ENCODE assay signal across 9 cellular contexts in the genomic region with DNA sequence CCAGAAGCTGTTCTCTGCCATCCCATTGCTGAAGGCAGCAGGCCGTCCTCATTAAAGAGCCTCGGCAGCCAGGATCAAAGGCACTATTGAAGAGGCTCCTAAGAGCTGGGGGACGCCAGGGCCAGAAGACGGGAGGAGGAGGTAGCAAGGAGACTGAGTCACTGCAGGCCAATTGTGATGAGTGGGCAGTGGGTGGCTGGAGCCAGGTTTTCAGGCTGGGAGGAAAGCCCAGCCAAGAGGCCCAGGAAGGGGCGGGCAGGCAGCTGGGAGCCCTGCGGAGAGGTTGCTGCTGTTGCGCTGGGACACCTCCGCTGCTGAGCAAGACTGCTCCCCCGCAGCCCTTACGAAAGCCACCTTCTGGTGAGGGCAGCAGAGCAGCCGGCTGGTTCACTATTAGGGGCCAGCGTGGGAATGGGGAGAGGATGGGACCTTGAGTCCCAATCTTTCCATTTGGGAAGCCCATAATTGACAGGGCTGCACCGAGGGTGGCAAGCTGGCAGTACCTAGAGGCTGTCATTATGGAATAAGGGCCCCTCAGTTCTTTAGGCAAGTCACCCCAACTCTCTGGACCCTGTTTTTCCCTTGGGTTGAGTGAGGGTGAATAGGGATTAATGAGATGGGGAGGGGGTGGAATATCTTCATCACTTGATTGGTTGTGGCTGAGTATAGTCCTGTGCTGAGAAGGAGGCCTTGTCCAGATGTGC. TPM values are rescaled to one million over a fixed set of nuclear protein-coding genes. Genes with fewer than 3 reads are reported as not detected.
A peak's percentile ranks its signal among the peaks of the same experiment; 100 is the strongest.
DNase-seq lines count a peak whose midpoint lies in the region; ATAC-seq and TF ChIP-seq lines count a peak whose summit lies in the region.
"Had no signal": no experiment of that assay in that cellular context is flagged by ENCODE, and none has a peak within 500 bp of the region (broad histone marks: within the 10 kb centered on the region; RNA-seq: fewer than 3 reads in every experiment).

No MANE protein-coding gene starts in this region.

- TF ChIP-seq EP300 in Ishikawa (IDR thresholded peaks at IDR 0.05; ENCODE audit: borderline replicate concordance) = peak; percentile 44; the same call in 1 of the 2 replicates

- TF ChIP-seq CTCF in choroid plexus epithelial cell (conservative IDR thresholded peaks at IDR 0.05; ENCODE audit: low read depth, low read length) (peak; percentile 33), type B pancreatic cell (conservative IDR thresholded peaks at IDR 0.05) (no peak)

- no peaks in the 10 kb centered on the region for H3K27me3 Mint-ChIP-seq in type B pancreatic cell

- H3K36me3 Mint-ChIP-seq in type B pancreatic cell = no peaks in the 10 kb centered on the region

- H3K27ac Mint-ChIP-seq in type B pancreatic cell = no peak overlapping the region

- no peaks in the 10 kb centered on the region for H3K9me3 Mint-ChIP-seq in type B pancreatic cell

- DNase-seq in choroid plexus epithelial cell (ENCODE audit: low read depth) (peak; percentile 88), type B pancreatic cell (ENCODE audit: extremely low spot score, unreplicated experiment) (no peak), OCI-M1 (lab: John Stamatoyannopoulos, UW) (no peak)
- no peak for DNase-seq in activated T-cell treated with anti-CD3 and anti-CD28 coated beads, Interleukin-2, amount 50 U/mL, for 1 hour
- DNase-seq: activated effector memory CD4-positive, alpha-beta T cell treated with Interleukin-2 at 50 U/mL for 16 hours had no signal

- peak overlapping the region; percentile 60 for H3K27ac ChIP-seq in layer of hippocampus (ENCODE audit: low read depth, low read length)

- TF ChIP-seq RAD21 in Ishikawa (IDR thresholded peaks at IDR 0.05; ENCODE audit: low read depth) = no peak

- no peak for ATAC-seq in GM21528 (IDR thresholded peaks at IDR 0.05; ENCODE audit: low FRiP score, unreplicated experiment)
- no peak for ATAC-seq in HG03460 (IDR thresholded peaks at IDR 0.05; ENCODE audit: unreplicated experiment)

- H3K4me3 Mint-ChIP-seq in type B pancreatic cell = peak overlapping the region; percentile 45

- no peak overlapping the region for H3K4me3 ChIP-seq in choroid plexus epithelial cell (ENCODE audit: low read depth, low read length)

- no peaks in the 10 kb centered on the region for H3K27me3 ChIP-seq in layer of hippocampus (ENCODE audit: control insufficient read depth, insufficient read depth, low read length)

- H3K4me1 Mint-ChIP-seq in type B pancreatic cell (ENCODE audit: unreplicated experiment) = peaks cover 53% of the 10 kb centered on the region

TF ChIP-seq in Ishikawa, 13 proteins besides CTCF, POLR2A, EP300 and RAD21:
- TF ChIP-seq, protein P1, sequence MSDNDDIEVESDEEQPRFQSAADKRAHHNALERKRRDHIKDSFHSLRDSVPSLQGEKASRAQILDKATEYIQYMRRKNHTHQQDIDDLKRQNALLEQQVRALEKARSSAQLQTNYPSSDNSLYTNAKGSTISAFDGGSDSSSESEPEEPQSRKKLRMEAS (IDR thresholded peaks at IDR 0.05) = no peak
- TF ChIP-seq NFIC (IDR thresholded peaks at IDR 0.05) (peak; percentile 44; the same call in 1 of the 2 replicates), FOXM1 (IDR thresholded peaks at IDR 0.05; ENCODE audit: borderline replicate concordance, low read depth) (no peak), EGR1 (IDR thresholded peaks at IDR 0.05) (peak; percentile 51; the same call in 1 of the 2 replicates), TCF12 (IDR thresholded peaks at IDR 0.05; ENCODE audit: low read depth) (peak; percentile 44; the same call in 1 of the 2 replicates), CEBPB (IDR thresholded peaks at IDR 0.05) (0 out of 2 replicates have a peak, but pooled peaks have one; percentile 46)
- TF ChIP-seq, protein P2, sequence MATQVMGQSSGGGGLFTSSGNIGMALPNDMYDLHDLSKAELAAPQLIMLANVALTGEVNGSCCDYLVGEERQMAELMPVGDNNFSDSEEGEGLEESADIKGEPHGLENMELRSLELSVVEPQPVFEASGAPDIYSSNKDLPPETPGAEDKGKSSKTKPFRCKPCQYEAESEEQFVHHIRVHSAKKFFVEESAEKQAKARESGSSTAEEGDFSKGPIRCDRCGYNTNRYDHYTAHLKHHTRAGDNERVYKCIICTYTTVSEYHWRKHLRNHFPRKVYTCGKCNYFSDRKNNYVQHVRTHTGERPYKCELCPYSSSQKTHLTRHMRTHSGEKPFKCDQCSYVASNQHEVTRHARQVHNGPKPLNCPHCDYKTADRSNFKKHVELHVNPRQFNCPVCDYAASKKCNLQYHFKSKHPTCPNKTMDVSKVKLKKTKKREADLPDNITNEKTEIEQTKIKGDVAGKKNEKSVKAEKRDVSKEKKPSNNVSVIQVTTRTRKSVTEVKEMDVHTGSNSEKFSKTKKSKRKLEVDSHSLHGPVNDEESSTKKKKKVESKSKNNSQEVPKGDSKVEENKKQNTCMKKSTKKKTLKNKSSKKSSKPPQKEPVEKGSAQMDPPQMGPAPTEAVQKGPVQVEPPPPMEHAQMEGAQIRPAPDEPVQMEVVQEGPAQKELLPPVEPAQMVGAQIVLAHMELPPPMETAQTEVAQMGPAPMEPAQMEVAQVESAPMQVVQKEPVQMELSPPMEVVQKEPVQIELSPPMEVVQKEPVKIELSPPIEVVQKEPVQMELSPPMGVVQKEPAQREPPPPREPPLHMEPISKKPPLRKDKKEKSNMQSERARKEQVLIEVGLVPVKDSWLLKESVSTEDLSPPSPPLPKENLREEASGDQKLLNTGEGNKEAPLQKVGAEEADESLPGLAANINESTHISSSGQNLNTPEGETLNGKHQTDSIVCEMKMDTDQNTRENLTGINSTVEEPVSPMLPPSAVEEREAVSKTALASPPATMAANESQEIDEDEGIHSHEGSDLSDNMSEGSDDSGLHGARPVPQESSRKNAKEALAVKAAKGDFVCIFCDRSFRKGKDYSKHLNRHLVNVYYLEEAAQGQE (IDR thresholded peaks at IDR 0.05; ENCODE audit: low read depth) = no peak

RNA-seq across cellular contexts. Expression of a gene that starts 48.4 kb away (rescaled TPM):
- 16.3 and 22.4 TPM in 2 replicates for total RNA-seq in type B pancreatic cell (ENCODE audit: low replicate concordance)

RNA-seq across cellular contexts. Expression of a gene that starts 58.3 kb away (rescaled TPM):
- 8.8 and 11.1 TPM in 2 replicates for total RNA-seq in type B pancreatic cell (ENCODE audit: low replicate concordance)
